In the genomic region with DNA sequence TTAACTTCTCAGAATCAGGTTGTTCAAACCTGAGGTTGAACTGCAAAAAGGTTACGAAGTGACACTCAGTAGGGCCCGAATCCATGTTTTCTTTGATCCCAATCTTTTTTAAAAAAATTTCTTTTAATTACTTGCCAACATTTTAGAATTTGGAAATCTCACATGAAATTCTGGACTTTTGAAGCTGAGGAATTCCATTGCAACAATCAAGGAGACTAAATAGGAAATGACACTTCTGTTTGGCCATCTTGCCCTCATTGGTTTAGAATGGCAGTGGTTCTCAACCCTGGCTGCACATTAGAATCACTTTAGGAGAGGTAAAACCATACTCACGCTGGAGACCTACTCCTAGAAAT, we compare ENCODE assay signal across 8 cellular contexts.
DNase-seq lines count a peak whose midpoint lies in the region; ATAC-seq and TF ChIP-seq lines count a peak whose summit lies in the region.

No MANE protein-coding gene starts in this region.

- peaks cover 9% of the 10 kb centered on the region for H3K36me3 ChIP-seq in RWPE2 (ENCODE audit: low read depth)

- no peaks in the 10 kb centered on the region for H3K9me3 ChIP-seq in RWPE2 (ENCODE audit: severe bottlenecking)

- peak overlapping the region; percentile 54 for H3K27ac ChIP-seq in RWPE2 (ENCODE audit: poor library complexity, severe bottlenecking)

- H3K4me3 ChIP-seq in RWPE2 (ENCODE audit: severe bottlenecking) (peak overlapping the region; percentile 74), fibroblast of pulmonary artery (replicated peaks; ENCODE audit: low read depth, low read length) (peak overlapping the region; percentile 87), skeletal muscle cell (ENCODE audit: low read depth, low read length) (peak overlapping the region; percentile 97)

- ATAC-seq in GM21526 (IDR thresholded peaks at IDR 0.05; ENCODE audit: low FRiP score, unreplicated experiment) = peak; percentile 5
- no peak for ATAC-seq in RWPE2 (ENCODE audit: low read depth)
- no peak for ATAC-seq in GM21367 (IDR thresholded peaks at IDR 0.05; ENCODE audit: unreplicated experiment)
- ATAC-seq in GM21737 (IDR thresholded peaks at IDR 0.05; ENCODE audit: unreplicated experiment) = no peak

- peaks cover 2% of the 10 kb centered on the region for H3K4me1 ChIP-seq in RWPE2 (ENCODE audit: insufficient read depth, poor library complexity, severe bottlenecking)

- DNase-seq in RWPE2 (ENCODE audit: low spot score) (no peak), fibroblast of pulmonary artery (ENCODE audit: low read depth) (no peak), skeletal muscle cell (ENCODE audit: low read depth) (no peak), anterior cingulate cortex (lab: John Stamatoyannopoulos, UW) (no peak), NCI-H187 treated with DMSO at 0.1 percent for 48 hours (lab: John Stamatoyannopoulos, UW) (no peak)

- TF ChIP-seq CTCF in RWPE2 (IDR thresholded peaks at IDR 0.05; ENCODE audit: poor library complexity, severe bottlenecking) = no peak
- TF ChIP-seq CTCF in fibroblast of pulmonary artery (IDR thresholded peaks at IDR 0.05; ENCODE audit: low read length, missing control alignments) = no peak

- no peaks in the 10 kb centered on the region for H3K27me3 ChIP-seq in RWPE2 (ENCODE audit: insufficient read depth, poor library complexity, severe bottlenecking)
